ENCODE assay signal across 21 cellular contexts in genomic region chr6:135258970-135259369, GRCh38.
DNase-seq lines count a peak whose midpoint lies in the region; ATAC-seq and TF ChIP-seq lines count a peak whose summit lies in the region.
"Had no signal": no experiment of that assay in that cellular context is flagged by ENCODE, and none has a peak within 500 bp of the region (broad histone marks: within the 10 kb centered on the region; RNA-seq: fewer than 3 reads in every experiment).

No MANE protein-coding gene starts in this region.

- H3K27ac ChIP-seq in PC-9: no peak overlapping the region
- H3K27ac ChIP-seq: KMS-11, SJSA1 had no signal

- no peaks in the 10 kb centered on the region for H3K36me3 ChIP-seq in PC-9 (ENCODE audit: low read depth)
- H3K36me3 ChIP-seq: SJSA1 had no signal

- H2AFZ ChIP-seq in PC-9: no peak overlapping the region

- H3K9me2 ChIP-seq in PC-9 (ENCODE audit: insufficient read depth): no peaks in the 10 kb centered on the region

- peak overlapping the region; percentile 70 for H3K4me2 ChIP-seq in PC-9
- H3K4me2 ChIP-seq: KMS-11 had no signal

- H3K4me1 ChIP-seq in PC-9 (replicated peaks; ENCODE audit: insufficient read depth): peaks cover 19% of the 10 kb centered on the region
- H3K4me1 ChIP-seq: SJSA1 had no signal

- POLR2A ChIA-PET in PC-9 (lab: Charles Lee; ENCODE audit: unreplicated experiment): interaction anchor here (0.5 kb wide), 1 partner anchor 14 kb away, joined by 3 read pairs; no protein-coding TSS in a partner anchor

- no peak for ATAC-seq in GM21515 (IDR thresholded peaks at IDR 0.05; ENCODE audit: unreplicated experiment)
- no peak for ATAC-seq in stimulated activated naive CD8-positive, alpha-beta T cell treated with anti-CD3 and anti-CD28 coated beads, Interleukin-15, Interleukin-2, amounts not matched to agents 100 U/mL and 50 U/mL, for 24 hours
- no peak for ATAC-seq in GM19455 (IDR thresholded peaks at IDR 0.05; ENCODE audit: unreplicated experiment)
- ATAC-seq: Panc1 had no signal

- CTCF ChIA-PET in PC-9 (lab: Charles Lee): no interaction called here

- H3K9me3 ChIP-seq in PC-9 (ENCODE audit: insufficient read depth, low read depth): no peaks in the 10 kb centered on the region
- H3K9me3 ChIP-seq: SJSA1 had no signal

- no peak for TF ChIP-seq CTCF in PC-9 (conservative IDR thresholded peaks at IDR 0.05)

- H3K79me2 ChIP-seq in PC-9 (ENCODE audit: low read depth): no peaks in the 10 kb centered on the region

- H3K27me3 ChIP-seq in PC-9 (ENCODE audit: insufficient read depth, low read depth): peaks cover 85% of the 10 kb centered on the region
- H3K27me3 ChIP-seq: SJSA1 had no signal

- H3K4me3 ChIP-seq in PC-9: no peak overlapping the region
- H3K4me3 ChIP-seq: SJSA1 had no signal

- intact Hi-C loops in PC-9 (cut with micrococcal nuclease; ENCODE audit: unreplicated experiment): loop anchor here (2.0 kb wide), 1 partner anchor 76 kb away; no protein-coding TSS in a partner anchor

- peak; percentile 11 for DNase-seq in activated CD8-positive, alpha-beta memory T cell treated with anti-CD3 and anti-CD28 coated beads for 24 hours
- no peak for DNase-seq in activated CD8-positive, alpha-beta memory T cell treated with anti-CD3 and anti-CD28 coated beads, Interleukin-2, amount 50 U/mL, for 4 hours
- peak; percentile 53 to 92 for DNase-seq in PC-9
- DNase-seq in left kidney (ENCODE audit: low read depth, low spot score): peak; percentile 47
- peak; percentile 49 for DNase-seq in ureter (ENCODE audit: low spot score)
- no peak for DNase-seq in stimulated activated naive CD8-positive, alpha-beta T cell treated with anti-CD3 and anti-CD28 coated beads, Interleukin-15, Interleukin-2, amounts not matched to agents 100 U/mL and 50 U/mL, for 24 hours
- DNase-seq: 8988T; CD4-positive, CD25-positive, alpha-beta regulatory T cell; DMS79; HCEC 1CT; MM.1S; NCI-H1092 treated with DMSO at 0.1 percent for 48 hours; NCI-H146; NCI-H2029 treated with DMSO at 0.1 percent for 48 hours; NCI-H2171; NCI-H526 had no signal

- H3F3A ChIP-seq in PC-9 (ENCODE audit: insufficient read depth, low read depth): peaks cover 9% of the 10 kb centered on the region

- peaks cover 11% of the 10 kb centered on the region for H4K20me1 ChIP-seq in PC-9 (ENCODE audit: insufficient read depth)

- BruUV-seq in PC-9 (replicated peaks; lab: Mats Ljungman, UMichigan): no TSS peak

Comparison
In these comparisons a context has a peak if more than half of its experiments do, and no peak if none do; other contexts are left out.
1. DNase-seq: peak in activated CD8-positive, alpha-beta memory T cell treated with anti-CD3 and anti-CD28 coated beads for 24 hours (single experiment), PC-9 (2 of 2), left kidney (single experiment) and ureter (single experiment); none in activated CD8-positive, alpha-beta memory T cell treated with anti-CD3 and anti-CD28 coated beads, Interleukin-2, amount 50 U/mL, for 4 hours (single experiment) and stimulated activated naive CD8-positive, alpha-beta T cell treated with anti-CD3 and anti-CD28 coated beads, Interleukin-15, Interleukin-2, amounts not matched to agents 100 U/mL and 50 U/mL, for 24 hours (single experiment).